20 cellular contexts compared by ENCODE assay signal in the genomic region with DNA sequence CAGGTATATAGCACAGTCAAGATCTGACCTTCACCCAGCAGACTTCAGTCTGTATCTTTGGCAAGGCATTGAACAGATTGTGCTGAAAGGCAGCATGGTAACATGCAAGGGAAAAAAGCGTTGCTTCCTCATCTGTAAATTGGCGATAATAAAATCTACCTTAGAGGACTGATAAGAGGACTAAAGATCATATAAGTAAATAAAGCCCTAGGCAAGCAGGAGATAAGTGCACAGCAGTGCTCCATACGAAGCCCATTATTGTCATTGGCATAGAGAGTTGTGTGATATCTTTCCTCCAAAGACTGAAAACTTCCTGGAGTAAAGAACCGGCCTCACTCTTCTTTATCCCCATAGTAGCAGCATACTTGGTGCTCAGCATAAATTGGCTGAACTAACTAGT.
DNase-seq lines count a peak whose midpoint lies in the region; ATAC-seq and TF ChIP-seq lines count a peak whose summit lies in the region.
"Had no signal": no experiment of that assay in that cellular context is flagged by ENCODE, and none has a peak within 500 bp of the region (broad histone marks: within the 10 kb centered on the region; RNA-seq: fewer than 3 reads in every experiment).

No MANE protein-coding gene starts in this region.

- no peaks in the 10 kb centered on the region for H3K9me3 ChIP-seq in OCI-LY7 (ENCODE audit: low read length)
- H3K9me3 ChIP-seq in endodermal cell (ENCODE audit: control insufficient read depth, low read length): peaks cover 10% of the 10 kb centered on the region
- no peaks in the 10 kb centered on the region for H3K9me3 ChIP-seq in stomach
- H3K9me3 ChIP-seq: psoas muscle had no signal

- H3K4me3 ChIP-seq in OCI-LY7 (ENCODE audit: low read depth, low read length, poor library complexity, severe bottlenecking) (no peak overlapping the region), endodermal cell (ENCODE audit: low read length) (no peak overlapping the region), stomach (no peak overlapping the region)
- H3K4me3 ChIP-seq: neural progenitor cell, psoas muscle had no signal

- H2AFZ ChIP-seq in OCI-LY7 (ENCODE audit: low read length): no peak overlapping the region
- H2AFZ ChIP-seq: neural progenitor cell had no signal

- H3K27me3 ChIP-seq in endodermal cell (ENCODE audit: control insufficient read depth, insufficient read depth, low read length, poor library complexity, severe bottlenecking): peaks cover 8% of the 10 kb centered on the region
- H3K27me3 ChIP-seq in stomach: no peaks in the 10 kb centered on the region
- H3K27me3 ChIP-seq: neural progenitor cell had no signal

- 0 out of 2 replicates have a peak, but pooled peaks cover 10% of the 10 kb centered on the region for H3K36me3 ChIP-seq in OCI-LY7 (ENCODE audit: insufficient read depth, low read length)
- H3K36me3 ChIP-seq in endodermal cell (ENCODE audit: control insufficient read depth, insufficient read depth, low read length): no peaks in the 10 kb centered on the region
- no peaks in the 10 kb centered on the region for H3K36me3 ChIP-seq in stomach
- H3K36me3 ChIP-seq: neural progenitor cell had no signal

- H3K27ac Mint-ChIP-seq in activated T-cell treated with anti-CD3 and anti-CD28 coated beads, Interleukin-2, amount 50 U/mL, for 72 hours: peak overlapping the region; percentile 64
- H3K27ac Mint-ChIP-seq in endodermal cell: peak overlapping the region; percentile 61
- peak overlapping the region; percentile 67 for H3K27ac Mint-ChIP-seq in stimulated activated naive B cell treated with anti-CD40 and anti-IgM and Interleukin-4, amounts not matched to agents 10 μg/mL and 1 μg/mL and 100 μg/mL, for 72 hours
- H3K27ac Mint-ChIP-seq: neural progenitor cell had no signal

- no peaks in the 10 kb centered on the region for H4K20me1 ChIP-seq in OCI-LY7 (ENCODE audit: insufficient read depth, low read length)

- H3K4me2 ChIP-seq in OCI-LY7 (ENCODE audit: low read length): no peak overlapping the region
- H3K4me2 ChIP-seq: neural progenitor cell had no signal

- H3K9ac ChIP-seq in endodermal cell (ENCODE audit: extremely low read depth, low read length, poor library complexity, severe bottlenecking): no peak overlapping the region
- H3K9ac ChIP-seq: neural progenitor cell had no signal

- no peak overlapping the region for H3K4me3 Mint-ChIP-seq in activated T-cell treated with anti-CD3 and anti-CD28 coated beads, Interleukin-2, amount 50 U/mL, for 72 hours
- H3K4me3 Mint-ChIP-seq in endodermal cell: no peak overlapping the region
- H3K4me3 Mint-ChIP-seq in stimulated activated naive B cell treated with anti-CD40 and anti-IgM and Interleukin-4, amounts not matched to agents 10 μg/mL and 1 μg/mL and 100 μg/mL, for 72 hours: no peak overlapping the region
- H3K4me3 Mint-ChIP-seq: neural progenitor cell had no signal

- peaks cover 85% of the 10 kb centered on the region for H3K4me1 Mint-ChIP-seq in activated T-cell treated with anti-CD3 and anti-CD28 coated beads, Interleukin-2, amount 50 U/mL, for 72 hours (ENCODE audit: low read depth)
- H3K4me1 Mint-ChIP-seq in endodermal cell: peaks cover 61% of the 10 kb centered on the region
- H3K4me1 Mint-ChIP-seq in stimulated activated naive B cell treated with anti-CD40 and anti-IgM and Interleukin-4, amounts not matched to agents 10 μg/mL and 1 μg/mL and 100 μg/mL, for 72 hours: peaks cover 45 to 78% of the 10 kb centered on the region in 2 donors

- no TSS peak for BruUV-seq in OCI-LY7 (replicated peaks; lab: Mats Ljungman, UMichigan)

- H3K27ac ChIP-seq in OCI-LY7 (ENCODE audit: low read depth, low read length, poor library complexity, severe bottlenecking): peak overlapping the region; percentile 100
- H3K27ac ChIP-seq in endodermal cell (ENCODE audit: low read depth, low read length): no peak overlapping the region
- H3K27ac ChIP-seq in stomach: no peak overlapping the region
- H3K27ac ChIP-seq: C4-2B, neural progenitor cell, psoas muscle had no signal

- POLR2A ChIA-PET in OCI-LY7 (lab: Charles Lee): interaction anchor here (0.6 to 1.1 kb wide), 3 partner anchors 9 to 213 kb away, joined by 3 to 4 read pairs (median 3); no protein-coding TSS in a partner anchor

- H3K79me2 ChIP-seq in OCI-LY7 (ENCODE audit: insufficient read depth, low read depth, low read length): peaks cover 61% of the 10 kb centered on the region; the same call in 1 of the 2 replicates

- peaks cover 4 to 9% of the 10 kb centered on the region in 2 donors for H3K36me3 Mint-ChIP-seq in activated T-cell treated with anti-CD3 and anti-CD28 coated beads, Interleukin-2, amount 50 U/mL, for 72 hours (ENCODE audit: insufficient read depth in 2 of 2)
- peaks cover 2% of the 10 kb centered on the region for H3K36me3 Mint-ChIP-seq in endodermal cell (ENCODE audit: low read depth)
- peaks cover 19 to 47% of the 10 kb centered on the region in 2 donors for H3K36me3 Mint-ChIP-seq in stimulated activated naive B cell treated with anti-CD40 and anti-IgM and Interleukin-4, amounts not matched to agents 10 μg/mL and 1 μg/mL and 100 μg/mL, for 72 hours
- H3K36me3 Mint-ChIP-seq: neural progenitor cell had no signal

- TF ChIP-seq POLR2A in stomach (IDR thresholded peaks at IDR 0.05): no peak

- TF ChIP-seq CTCF in OCI-LY7 (conservative IDR thresholded peaks at IDR 0.05; ENCODE audit: low read length): no peak
- no peak for TF ChIP-seq CTCF in endodermal cell (conservative IDR thresholded peaks at IDR 0.05)
- TF ChIP-seq CTCF in stomach (IDR thresholded peaks at IDR 0.05): no peak

- no peaks in the 10 kb centered on the region for H3K27me3 Mint-ChIP-seq in activated T-cell treated with anti-CD3 and anti-CD28 coated beads, Interleukin-2, amount 50 U/mL, for 72 hours (ENCODE audit: low read depth)
- no peaks in the 10 kb centered on the region for H3K27me3 Mint-ChIP-seq in endodermal cell (ENCODE audit: insufficient read depth)
- H3K27me3 Mint-ChIP-seq in stimulated activated naive B cell treated with anti-CD40 and anti-IgM and Interleukin-4, amounts not matched to agents 10 μg/mL and 1 μg/mL and 100 μg/mL, for 72 hours: no peaks in the 10 kb centered on the region

- H3K4me1 ChIP-seq in OCI-LY7 (ENCODE audit: insufficient read depth, low read length, poor library complexity, severe bottlenecking) (peaks cover 92% of the 10 kb centered on the region), endodermal cell (ENCODE audit: control insufficient read depth, insufficient read depth, low read length) (peaks cover 15% of the 10 kb centered on the region), stomach (peaks cover 0 to 34% (median 11%) of the 10 kb centered on the region in 4 donors)
- H3K4me1 ChIP-seq: psoas muscle had no signal

- TF ChIP-seq EP300 in stomach (IDR thresholded peaks at IDR 0.05): no peak

- DNase-seq in activated T-cell treated with anti-CD3 and anti-CD28 coated beads, Interleukin-2, amount 50 U/mL, for 72 hours: no peak
- no peak for DNase-seq in activated T-cell treated with anti-CD3 and anti-CD28 coated beads, Interleukin-2, amount 50 U/mL, for 1 hour
- DNase-seq in OCI-LY7 (ENCODE audit: low spot score) (no peak), endodermal cell (no peak), stomach (no peak)
- DNase-seq in stimulated activated naive B cell treated with anti-CD40 and anti-IgM and Interleukin-4, amounts not matched to agents 10 μg/mL and 1 μg/mL and 100 μg/mL, for 72 hours: no peak
- DNase-seq: ACHN; anterior cingulate cortex; caudate nucleus; DMS53; MM.1S; NCI-H1436 treated with DMSO at 0.1 percent for 48 hours; NCI-H510A treated with DMSO at 0.1 percent for 48 hours; NK-92 treated with Interleukin-12 subunit alpha and Interleukin-12 subunit beta, amount 100 ng/mL, for 24 hours; psoas muscle had no signal

- no peaks in the 10 kb centered on the region for H3K9me3 Mint-ChIP-seq in activated T-cell treated with anti-CD3 and anti-CD28 coated beads, Interleukin-2, amount 50 U/mL, for 72 hours
- no peaks in the 10 kb centered on the region for H3K9me3 Mint-ChIP-seq in endodermal cell
- peaks cover 3 to 4% of the 10 kb centered on the region in 2 donors for H3K9me3 Mint-ChIP-seq in stimulated activated naive B cell treated with anti-CD40 and anti-IgM and Interleukin-4, amounts not matched to agents 10 μg/mL and 1 μg/mL and 100 μg/mL, for 72 hours
- H3K9me3 Mint-ChIP-seq: neural progenitor cell had no signal

- intact Hi-C loops in OCI-LY7 (cut with micrococcal nuclease; ENCODE audit: unreplicated experiment): no loop called here
- intact Hi-C loops in stomach (cut with DNase I; ENCODE audit: low total_unique reads): no loop called here

- WGBS in endodermal cell (ENCODE audit: insufficient coverage in 1 of 2, insufficient read length in 1 of 2), 2 experiments: 47 to 72% methylated on average over 4 of the region's 4 CpGs
- 32 to 57% (median 42%) methylated on average over 4 of the region's 4 CpGs for WGBS in stomach, 5 donors

- CTCF ChIA-PET in OCI-LY7 (lab: Charles Lee; ENCODE audit: unreplicated experiment): interaction anchor here (1.0 kb wide), 1 partner anchor 34 kb away, joined by 3 read pairs; no protein-coding TSS in a partner anchor

- no peak for ATAC-seq in activated T-cell treated with anti-CD3 and anti-CD28 coated beads, Interleukin-2, amount 50 U/mL, for 72 hours (replicated peaks in 1 of 2)
- ATAC-seq in stimulated activated naive B cell treated with anti-CD40 and anti-IgM and Interleukin-4, amounts not matched to agents 10 μg/mL and 1 μg/mL and 100 μg/mL, for 72 hours (replicated peaks): no peak
- ATAC-seq in GM21576 (IDR thresholded peaks at IDR 0.05; ENCODE audit: unreplicated experiment) (no peak), HG03135 (IDR thresholded peaks at IDR 0.05; ENCODE audit: unreplicated experiment) (no peak)
- ATAC-seq: activated CD4-positive, CD25-positive, alpha-beta regulatory T cell treated with anti-CD3 and anti-CD28 coated beads, Interleukin-2, amount 50 U/mL, for 24 hours; psoas muscle had no signal

- no peaks in the 10 kb centered on the region for H3K9me2 ChIP-seq in OCI-LY7 (ENCODE audit: insufficient read depth, low read length)
